In the genomic region with DNA sequence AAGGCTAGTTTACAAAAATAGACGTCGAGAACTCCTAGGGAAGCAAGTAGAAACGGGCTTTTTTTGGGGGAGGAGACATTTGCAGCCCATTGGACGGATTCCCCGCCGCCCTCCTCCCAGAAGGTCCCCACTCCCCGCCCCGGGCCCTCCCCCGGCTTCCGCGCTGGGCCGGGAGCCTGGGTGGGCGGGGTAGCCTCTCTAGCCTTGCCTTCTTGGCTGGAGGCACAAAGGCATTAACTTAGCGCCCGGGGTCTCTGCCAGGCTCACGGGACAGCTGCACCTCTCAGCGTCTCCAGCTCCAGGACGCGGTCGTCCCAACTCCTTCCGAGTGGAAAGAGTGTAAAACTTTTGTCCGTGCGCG, we compare ENCODE assay signal across 1 cellular context.
TF ChIP-seq lines count a peak whose summit lies in the region.

A gene with protein sequence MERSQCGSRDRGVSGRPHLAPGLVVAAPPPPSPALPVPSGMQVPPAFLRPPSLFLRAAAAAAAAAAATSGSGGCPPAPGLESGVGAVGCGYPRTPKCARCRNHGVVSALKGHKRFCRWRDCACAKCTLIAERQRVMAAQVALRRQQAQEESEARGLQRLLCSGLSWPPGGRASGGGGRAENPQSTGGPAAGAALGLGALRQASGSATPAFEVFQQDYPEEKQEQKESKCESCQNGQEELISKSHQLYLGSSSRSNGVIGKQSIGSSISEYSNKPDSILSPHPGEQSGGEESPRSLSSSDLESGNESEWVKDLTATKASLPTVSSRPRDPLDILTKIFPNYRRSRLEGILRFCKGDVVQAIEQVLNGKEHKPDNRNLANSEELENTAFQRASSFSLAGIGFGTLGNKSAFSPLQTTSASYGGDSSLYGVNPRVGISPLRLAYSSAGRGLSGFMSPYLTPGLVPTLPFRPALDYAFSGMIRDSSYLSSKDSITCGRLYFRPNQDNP (plus strand): TSS at position 236 of the 361 bp plus-strand sequence. CDS start 242 bp downstream, outside the sequence.

TF ChIP-seq in SK-N-SH, 30 proteins besides CTCF, POLR2A, EP300 and RAD21 (continued from another document):
- TF ChIP-seq NRF1 (IDR thresholded peaks at IDR 0.05; ENCODE audit: low read depth, low read length) (no peak), TAF1 (IDR thresholded peaks at IDR 0.05; ENCODE audit: borderline replicate concordance, low read depth, low read length) (no peak)
- TF ChIP-seq, protein P1, sequence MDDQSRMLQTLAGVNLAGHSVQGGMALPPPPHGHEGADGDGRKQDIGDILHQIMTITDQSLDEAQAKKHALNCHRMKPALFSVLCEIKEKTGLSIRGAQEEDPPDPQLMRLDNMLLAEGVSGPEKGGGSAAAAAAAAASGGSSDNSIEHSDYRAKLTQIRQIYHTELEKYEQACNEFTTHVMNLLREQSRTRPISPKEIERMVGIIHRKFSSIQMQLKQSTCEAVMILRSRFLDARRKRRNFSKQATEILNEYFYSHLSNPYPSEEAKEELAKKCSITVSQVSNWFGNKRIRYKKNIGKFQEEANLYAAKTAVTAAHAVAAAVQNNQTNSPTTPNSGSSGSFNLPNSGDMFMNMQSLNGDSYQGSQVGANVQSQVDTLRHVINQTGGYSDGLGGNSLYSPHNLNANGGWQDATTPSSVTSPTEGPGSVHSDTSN (IDR thresholded peaks at IDR 0.05), result no peak
